1 cellular context compared by ENCODE assay signal in genomic region chr5:109192027-109192426, GRCh38.
TF ChIP-seq lines count a peak whose summit lies in the region.

No MANE protein-coding gene starts in this region.

TF ChIP-seq in WTC11, 78 proteins besides CTCF, POLR2A, EP300 and RAD21 (continued from another document):
- TF ChIP-seq, protein P1, sequence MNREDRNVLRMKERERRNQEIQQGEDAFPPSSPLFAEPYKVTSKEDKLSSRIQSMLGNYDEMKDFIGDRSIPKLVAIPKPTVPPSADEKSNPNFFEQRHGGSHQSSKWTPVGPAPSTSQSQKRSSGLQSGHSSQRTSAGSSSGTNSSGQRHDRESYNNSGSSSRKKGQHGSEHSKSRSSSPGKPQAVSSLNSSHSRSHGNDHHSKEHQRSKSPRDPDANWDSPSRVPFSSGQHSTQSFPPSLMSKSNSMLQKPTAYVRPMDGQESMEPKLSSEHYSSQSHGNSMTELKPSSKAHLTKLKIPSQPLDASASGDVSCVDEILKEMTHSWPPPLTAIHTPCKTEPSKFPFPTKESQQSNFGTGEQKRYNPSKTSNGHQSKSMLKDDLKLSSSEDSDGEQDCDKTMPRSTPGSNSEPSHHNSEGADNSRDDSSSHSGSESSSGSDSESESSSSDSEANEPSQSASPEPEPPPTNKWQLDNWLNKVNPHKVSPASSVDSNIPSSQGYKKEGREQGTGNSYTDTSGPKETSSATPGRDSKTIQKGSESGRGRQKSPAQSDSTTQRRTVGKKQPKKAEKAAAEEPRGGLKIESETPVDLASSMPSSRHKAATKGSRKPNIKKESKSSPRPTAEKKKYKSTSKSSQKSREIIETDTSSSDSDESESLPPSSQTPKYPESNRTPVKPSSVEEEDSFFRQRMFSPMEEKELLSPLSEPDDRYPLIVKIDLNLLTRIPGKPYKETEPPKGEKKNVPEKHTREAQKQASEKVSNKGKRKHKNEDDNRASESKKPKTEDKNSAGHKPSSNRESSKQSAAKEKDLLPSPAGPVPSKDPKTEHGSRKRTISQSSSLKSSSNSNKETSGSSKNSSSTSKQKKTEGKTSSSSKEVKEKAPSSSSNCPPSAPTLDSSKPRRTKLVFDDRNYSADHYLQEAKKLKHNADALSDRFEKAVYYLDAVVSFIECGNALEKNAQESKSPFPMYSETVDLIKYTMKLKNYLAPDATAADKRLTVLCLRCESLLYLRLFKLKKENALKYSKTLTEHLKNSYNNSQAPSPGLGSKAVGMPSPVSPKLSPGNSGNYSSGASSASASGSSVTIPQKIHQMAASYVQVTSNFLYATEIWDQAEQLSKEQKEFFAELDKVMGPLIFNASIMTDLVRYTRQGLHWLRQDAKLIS (CRISPR knock-in tag; IDR thresholded peaks at IDR 0.05; ENCODE audit: borderline replicate concordance) = no peak
- TF ChIP-seq JUN (CRISPR knock-in tag; IDR thresholded peaks at IDR 0.05) = no peak
- TF ChIP-seq CBFB (CRISPR knock-in tag; IDR thresholded peaks at IDR 0.05; ENCODE audit: low read depth) = no peak
- TF ChIP-seq, protein P2, sequence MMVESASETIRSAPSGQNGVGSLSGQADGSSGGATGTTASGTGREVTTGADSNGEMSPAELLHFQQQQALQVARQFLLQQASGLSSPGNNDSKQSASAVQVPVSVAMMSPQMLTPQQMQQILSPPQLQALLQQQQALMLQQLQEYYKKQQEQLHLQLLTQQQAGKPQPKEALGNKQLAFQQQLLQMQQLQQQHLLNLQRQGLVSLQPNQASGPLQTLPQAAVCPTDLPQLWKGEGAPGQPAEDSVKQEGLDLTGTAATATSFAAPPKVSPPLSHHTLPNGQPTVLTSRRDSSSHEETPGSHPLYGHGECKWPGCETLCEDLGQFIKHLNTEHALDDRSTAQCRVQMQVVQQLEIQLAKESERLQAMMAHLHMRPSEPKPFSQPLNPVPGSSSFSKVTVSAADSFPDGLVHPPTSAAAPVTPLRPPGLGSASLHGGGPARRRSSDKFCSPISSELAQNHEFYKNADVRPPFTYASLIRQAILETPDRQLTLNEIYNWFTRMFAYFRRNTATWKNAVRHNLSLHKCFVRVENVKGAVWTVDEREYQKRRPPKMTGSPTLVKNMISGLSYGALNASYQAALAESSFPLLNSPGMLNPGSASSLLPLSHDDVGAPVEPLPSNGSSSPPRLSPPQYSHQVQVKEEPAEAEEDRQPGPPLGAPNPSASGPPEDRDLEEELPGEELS (CRISPR knock-in tag; IDR thresholded peaks at IDR 0.05) = no peak
- TF ChIP-seq, protein P3, sequence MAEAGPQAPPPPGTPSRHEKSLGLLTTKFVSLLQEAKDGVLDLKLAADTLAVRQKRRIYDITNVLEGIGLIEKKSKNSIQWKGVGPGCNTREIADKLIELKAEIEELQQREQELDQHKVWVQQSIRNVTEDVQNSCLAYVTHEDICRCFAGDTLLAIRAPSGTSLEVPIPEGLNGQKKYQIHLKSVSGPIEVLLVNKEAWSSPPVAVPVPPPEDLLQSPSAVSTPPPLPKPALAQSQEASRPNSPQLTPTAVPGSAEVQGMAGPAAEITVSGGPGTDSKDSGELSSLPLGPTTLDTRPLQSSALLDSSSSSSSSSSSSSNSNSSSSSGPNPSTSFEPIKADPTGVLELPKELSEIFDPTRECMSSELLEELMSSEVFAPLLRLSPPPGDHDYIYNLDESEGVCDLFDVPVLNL (CRISPR knock-in tag; IDR thresholded peaks at IDR 0.05; ENCODE audit: borderline replicate concordance, low read depth) = no peak
- TF ChIP-seq ATF1 (CRISPR knock-in tag; IDR thresholded peaks at IDR 0.05) = no peak
- TF ChIP-seq, protein P4, sequence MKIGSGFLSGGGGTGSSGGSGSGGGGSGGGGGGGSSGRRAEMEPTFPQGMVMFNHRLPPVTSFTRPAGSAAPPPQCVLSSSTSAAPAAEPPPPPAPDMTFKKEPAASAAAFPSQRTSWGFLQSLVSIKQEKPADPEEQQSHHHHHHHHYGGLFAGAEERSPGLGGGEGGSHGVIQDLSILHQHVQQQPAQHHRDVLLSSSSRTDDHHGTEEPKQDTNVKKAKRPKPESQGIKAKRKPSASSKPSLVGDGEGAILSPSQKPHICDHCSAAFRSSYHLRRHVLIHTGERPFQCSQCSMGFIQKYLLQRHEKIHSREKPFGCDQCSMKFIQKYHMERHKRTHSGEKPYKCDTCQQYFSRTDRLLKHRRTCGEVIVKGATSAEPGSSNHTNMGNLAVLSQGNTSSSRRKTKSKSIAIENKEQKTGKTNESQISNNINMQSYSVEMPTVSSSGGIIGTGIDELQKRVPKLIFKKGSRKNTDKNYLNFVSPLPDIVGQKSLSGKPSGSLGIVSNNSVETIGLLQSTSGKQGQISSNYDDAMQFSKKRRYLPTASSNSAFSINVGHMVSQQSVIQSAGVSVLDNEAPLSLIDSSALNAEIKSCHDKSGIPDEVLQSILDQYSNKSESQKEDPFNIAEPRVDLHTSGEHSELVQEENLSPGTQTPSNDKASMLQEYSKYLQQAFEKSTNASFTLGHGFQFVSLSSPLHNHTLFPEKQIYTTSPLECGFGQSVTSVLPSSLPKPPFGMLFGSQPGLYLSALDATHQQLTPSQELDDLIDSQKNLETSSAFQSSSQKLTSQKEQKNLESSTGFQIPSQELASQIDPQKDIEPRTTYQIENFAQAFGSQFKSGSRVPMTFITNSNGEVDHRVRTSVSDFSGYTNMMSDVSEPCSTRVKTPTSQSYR (CRISPR knock-in tag; IDR thresholded peaks at IDR 0.05) = no peak
- no peak for TF ChIP-seq ZNF232 (CRISPR knock-in tag; IDR thresholded peaks at IDR 0.05)
- no peak for TF ChIP-seq PRDM15 (CRISPR knock-in tag; IDR thresholded peaks at IDR 0.05)
